Comparison of ENCODE assay signal across 2 cellular contexts in genomic region chr2:207394812-207395534, GRCh38.
TF ChIP-seq lines count a peak whose summit lies in the region.

No MANE protein-coding gene starts in this region.

TF ChIP-seq in HCT116, 20 proteins besides CTCF, POLR2A, EP300 and RAD21:
- TF ChIP-seq SIN3A (IDR thresholded peaks at IDR 0.05; ENCODE audit: low read depth) (no peak; the same call in 1 of the 2 replicates), TCF7L2 (IDR thresholded peaks at IDR 0.05; ENCODE audit: borderline replicate concordance, extremely low read depth, insufficient read depth, insufficient read length) (no peak), EZH2phosphoT487 (IDR thresholded peaks at IDR 0.05; ENCODE audit: borderline replicate concordance) (no peak), POLR2AphosphoS5 (IDR thresholded peaks at IDR 0.05; ENCODE audit: low read depth, low read length) (peak; percentile 79), YY1 (IDR thresholded peaks at IDR 0.05; ENCODE audit: extremely low read depth, insufficient replicate concordance, low read depth, low read length) (peak; percentile 11), EZH2 (IDR thresholded peaks at IDR 0.05) (no peak), JUND (IDR thresholded peaks at IDR 0.05) (peak; percentile 94), REST (IDR thresholded peaks at IDR 0.05; ENCODE audit: low read depth) (no peak), ZBTB33 (IDR thresholded peaks at IDR 0.05; ENCODE audit: extremely low read depth, insufficient replicate concordance, low read length) (peak; percentile 4), SP1 (IDR thresholded peaks at IDR 0.05; ENCODE audit: low read depth) (peak; percentile 98), CEBPB (IDR thresholded peaks at IDR 0.05; ENCODE audit: low read depth) (peak; percentile 92), FOSL1 (IDR thresholded peaks at IDR 0.05; ENCODE audit: low read depth) (peak; percentile 98), ZFX (IDR thresholded peaks at IDR 0.05) (no peak), MAX (IDR thresholded peaks at IDR 0.05) (peak; percentile 68), EGR1 (IDR thresholded peaks at IDR 0.05; ENCODE audit: low read depth) (peak; percentile 61; the same call in 1 of the 2 replicates), CBX3 (IDR thresholded peaks at IDR 0.05; ENCODE audit: low read depth) (peak; percentile 82), ATF3 (IDR thresholded peaks at IDR 0.05) (peak; percentile 69), SRF (IDR thresholded peaks at IDR 0.05; ENCODE audit: low read depth) (peak; percentile 83)

TF ChIP-seq in WTC11, 78 proteins besides CTCF, POLR2A, EP300 and RAD21:
- TF ChIP-seq ZNF671 (CRISPR knock-in tag; IDR thresholded peaks at IDR 0.05): no peak
- no peak for TF ChIP-seq TEAD1 (CRISPR knock-in tag; IDR thresholded peaks at IDR 0.05)
- TF ChIP-seq E2F5 (CRISPR knock-in tag; IDR thresholded peaks at IDR 0.05): no peak
- TF ChIP-seq ZNF532 (CRISPR knock-in tag; IDR thresholded peaks at IDR 0.05; ENCODE audit: borderline replicate concordance): no peak
- TF ChIP-seq NFYB (CRISPR knock-in tag; conservative IDR thresholded peaks at IDR 0.05; ENCODE audit: low read depth): no peak
- no peak for TF ChIP-seq ZBTB43 (CRISPR knock-in tag; IDR thresholded peaks at IDR 0.05)
- no peak for TF ChIP-seq ZNF416 (CRISPR knock-in tag; IDR thresholded peaks at IDR 0.05)
- no peak for TF ChIP-seq CDX4 (CRISPR knock-in tag; IDR thresholded peaks at IDR 0.05; ENCODE audit: borderline replicate concordance)
- no peak for TF ChIP-seq FOXK1 (CRISPR knock-in tag; IDR thresholded peaks at IDR 0.05)
- TF ChIP-seq USF1 (CRISPR knock-in tag; IDR thresholded peaks at IDR 0.05): no peak
